ENCODE assay signal across 8 cellular contexts in genomic region chr5:15003511-15003920, GRCh38.
DNase-seq lines count a peak whose midpoint lies in the region; ATAC-seq, FAIRE-seq and TF ChIP-seq lines count a peak whose summit lies in the region.

No MANE protein-coding gene starts in this region.

- FAIRE-seq in RCC 7860 (lab: Jason Lieb, UNC): peak; percentile 74

- H4K5ac ChIP-seq in H9 (ENCODE audit: insufficient read length, low read depth, low read length): no peak overlapping the region

- H3K14ac ChIP-seq in H9 (ENCODE audit: insufficient read depth, low read length): no peak overlapping the region

- no peak overlapping the region for H3K27ac Mint-ChIP-seq in H9
- no peak overlapping the region for H3K27ac Mint-ChIP-seq in activated T-helper 1 cell treated with anti-CD3 and anti-CD28 coated beads, Interleukin-12 subunit alpha, Interleukin-12 subunit beta, Interleukin-2, Interleukin-4 antibody, amounts not matched to agents 30 ng/mL and 10 ng/mL and 1 ng/mL, durations not matched to agents 14 hours and 24 hours and 36 hours

- H3K56ac ChIP-seq in H9 (ENCODE audit: insufficient read length, low read depth, low read length): no peak overlapping the region

- no peak overlapping the region for H3K4ac ChIP-seq in H9 (ENCODE audit: low read depth, low read length)

- no peak overlapping the region for H2BK120ac ChIP-seq in H9 (ENCODE audit: low read depth, low read length, poor library complexity, severe bottlenecking)

- peaks cover 14% of the 10 kb centered on the region for H3K27me3 Mint-ChIP-seq in H9 (ENCODE audit: low read depth)
- peaks cover 28% of the 10 kb centered on the region for H3K27me3 Mint-ChIP-seq in activated T-helper 1 cell treated with anti-CD3 and anti-CD28 coated beads, Interleukin-12 subunit alpha, Interleukin-12 subunit beta, Interleukin-2, Interleukin-4 antibody, amounts not matched to agents 30 ng/mL and 10 ng/mL and 1 ng/mL, durations not matched to agents 14 hours and 24 hours and 36 hours (ENCODE audit: insufficient read depth)

- H3K27ac ChIP-seq in H9 (ENCODE audit: insufficient read length, low read depth, low read length): no peak overlapping the region
- H3K27ac ChIP-seq in upper lobe of right lung: no peak overlapping the region

- intact Hi-C loops in activated T-helper 1 cell treated with anti-CD3 and anti-CD28 coated beads, Interleukin-12 subunit alpha, Interleukin-12 subunit beta, Interleukin-2, Interleukin-4 antibody, amounts not matched to agents 30 ng/mL and 10 ng/mL and 1 ng/mL, durations not matched to agents 14 hours and 24 hours and 36 hours (cut with micrococcal nuclease): loop anchor here (1.0 to 10.0 kb wide), 8 partner anchors 56 to 651 kb away; no protein-coding TSS in a partner anchor
- intact Hi-C loops in upper lobe of right lung (cut with DNase I): no loop called here

- H3K9ac ChIP-seq in H9 (ENCODE audit: extremely low read depth, insufficient read length, low read length) (no peak overlapping the region), Loucy (ENCODE audit: low read depth, low read length, poor library complexity, severe bottlenecking) (peak overlapping the region; percentile 29)

- no peak overlapping the region for H2BK12ac ChIP-seq in H9 (ENCODE audit: insufficient read length, low read depth, low read length)

- H3K23ac ChIP-seq in H9 (ENCODE audit: insufficient read length, low read depth, low read length): no peak overlapping the region

- H3T11ph ChIP-seq in H9 (ENCODE audit: low read length): no peak overlapping the region

- no peaks in the 10 kb centered on the region for H3K23me2 ChIP-seq in H9 (ENCODE audit: insufficient read length, low read depth, low read length, poor library complexity, severe bottlenecking)

- peak; percentile 73 for TF ChIP-seq CTCF in GM06990 (IDR thresholded peaks at IDR 0.05; ENCODE audit: insufficient read depth, low read length, poor library complexity, severe bottlenecking)
- peak; percentile 81 for TF ChIP-seq CTCF in H9 (conservative IDR thresholded peaks at IDR 0.05)
- peak; percentile 85 for TF ChIP-seq CTCF in Loucy (conservative IDR thresholded peaks at IDR 0.05; ENCODE audit: low read length)
- peak; percentile 78 for TF ChIP-seq CTCF in fibroblast of the aortic adventitia (IDR thresholded peaks at IDR 0.05; ENCODE audit: insufficient read depth, low read length)
- TF ChIP-seq CTCF in upper lobe of right lung (IDR thresholded peaks at IDR 0.05): peak; percentile 83

- DNase-seq in GM06990 (ENCODE audit: extremely low read depth, insufficient read length) (no peak), H9 (peak; percentile 43), RCC 7860 (ENCODE audit: low spot score) (peak; percentile 56), fibroblast of the aortic adventitia (ENCODE audit: low read depth) (peak; percentile 87), nucleus accumbens (lab: John Stamatoyannopoulos, UW) (peak in 52 of 56 donors; percentile 3 to 81 (median 42)), upper lobe of right lung (no peak)
- peak; percentile 33 for DNase-seq in activated T-helper 1 cell treated with anti-CD3 and anti-CD28 coated beads, Interleukin-12 subunit alpha, Interleukin-12 subunit beta, Interleukin-2, Interleukin-4 antibody, amounts not matched to agents 30 ng/mL and 10 ng/mL and 1 ng/mL, durations not matched to agents 14 hours and 24 hours and 36 hours (ENCODE audit: low spot score)

- H3K4me3 ChIP-seq in GM06990 (replicated peaks; ENCODE audit: low read depth, low read length) (no peak overlapping the region), Loucy (ENCODE audit: low read length, poor library complexity, severe bottlenecking) (no peak overlapping the region), fibroblast of the aortic adventitia (ENCODE audit: low read depth, low read length) (no peak overlapping the region), upper lobe of right lung (no peak overlapping the region)

- no peak overlapping the region for H3K4me3 Mint-ChIP-seq in H9
- H3K4me3 Mint-ChIP-seq in activated T-helper 1 cell treated with anti-CD3 and anti-CD28 coated beads, Interleukin-12 subunit alpha, Interleukin-12 subunit beta, Interleukin-2, Interleukin-4 antibody, amounts not matched to agents 30 ng/mL and 10 ng/mL and 1 ng/mL, durations not matched to agents 14 hours and 24 hours and 36 hours: no peak overlapping the region

- H2AFZ ChIP-seq in H9 (ENCODE audit: low read length): no peak overlapping the region
- H2AFZ ChIP-seq in Loucy (ENCODE audit: low read length): peak overlapping the region; percentile 78

- H3K36me3 Mint-ChIP-seq in H9 (ENCODE audit: insufficient read depth in 1 of 3, low read depth in 3 of 3): peaks cover 0 to 11% (median 2%) of the 10 kb centered on the region in 3 experiments; a peak in 4 of 7 replicates
- no peaks in the 10 kb centered on the region for H3K36me3 Mint-ChIP-seq in activated T-helper 1 cell treated with anti-CD3 and anti-CD28 coated beads, Interleukin-12 subunit alpha, Interleukin-12 subunit beta, Interleukin-2, Interleukin-4 antibody, amounts not matched to agents 30 ng/mL and 10 ng/mL and 1 ng/mL, durations not matched to agents 14 hours and 24 hours and 36 hours (ENCODE audit: low read depth)

- H3K9me2 ChIP-seq in Loucy (replicated peaks; ENCODE audit: low read depth, low read length): no peaks in the 10 kb centered on the region

- H3K4me2 ChIP-seq in H9 (ENCODE audit: insufficient read depth, insufficient read length, low read length) (no peak overlapping the region), Loucy (ENCODE audit: low read depth, low read length, poor library complexity, severe bottlenecking) (no peak overlapping the region)

- H3K36me3 ChIP-seq in GM06990 (ENCODE audit: control insufficient read depth, insufficient read depth, low read length) (no peaks in the 10 kb centered on the region), Loucy (ENCODE audit: insufficient read depth, low read length) (no peaks in the 10 kb centered on the region), upper lobe of right lung (no peaks in the 10 kb centered on the region)

- H3K18ac ChIP-seq in H9 (ENCODE audit: insufficient read length, low read depth, low read length): no peak overlapping the region

- H2BK20ac ChIP-seq in H9 (ENCODE audit: low read depth, low read length, poor library complexity, severe bottlenecking): no peak overlapping the region

- H3K27me3 ChIP-seq in GM06990 (replicated peaks; ENCODE audit: control insufficient read depth, insufficient read depth, low read length) (no peaks in the 10 kb centered on the region), H9 (ENCODE audit: insufficient read depth, low read length) (no peaks in the 10 kb centered on the region), Loucy (ENCODE audit: insufficient read depth, low read length, poor library complexity, severe bottlenecking) (no peaks in the 10 kb centered on the region), upper lobe of right lung (no peaks in the 10 kb centered on the region)

- H3K79me2 ChIP-seq in H9 (ENCODE audit: insufficient read depth, low read length): no peaks in the 10 kb centered on the region
- no peaks in the 10 kb centered on the region for H3K79me2 ChIP-seq in Loucy (ENCODE audit: insufficient read depth, low read length)

- H3K4me1 ChIP-seq in H9 (ENCODE audit: insufficient read depth, low read length): peaks cover 3% of the 10 kb centered on the region; the same call in 1 of the 2 replicates
- H3K4me1 ChIP-seq in Loucy (ENCODE audit: insufficient read depth, low read length, poor library complexity, severe bottlenecking): peaks cover 9% of the 10 kb centered on the region
- peaks cover 8% of the 10 kb centered on the region for H3K4me1 ChIP-seq in upper lobe of right lung

- H3K4me1 Mint-ChIP-seq in H9: peaks cover 3% of the 10 kb centered on the region in 2 experiments; a peak in 3 of 4 replicates
- H3K4me1 Mint-ChIP-seq in activated T-helper 1 cell treated with anti-CD3 and anti-CD28 coated beads, Interleukin-12 subunit alpha, Interleukin-12 subunit beta, Interleukin-2, Interleukin-4 antibody, amounts not matched to agents 30 ng/mL and 10 ng/mL and 1 ng/mL, durations not matched to agents 14 hours and 24 hours and 36 hours (ENCODE audit: low read depth): peaks cover 20% of the 10 kb centered on the region

- no peak overlapping the region for H2AK5ac ChIP-seq in H9 (ENCODE audit: insufficient read length, low read length)

- H3K9me3 Mint-ChIP-seq in H9: peaks cover 5 to 10% of the 10 kb centered on the region in 2 experiments; a peak in 4 of 5 replicates
- peaks cover 4% of the 10 kb centered on the region for H3K9me3 Mint-ChIP-seq in activated T-helper 1 cell treated with anti-CD3 and anti-CD28 coated beads, Interleukin-12 subunit alpha, Interleukin-12 subunit beta, Interleukin-2, Interleukin-4 antibody, amounts not matched to agents 30 ng/mL and 10 ng/mL and 1 ng/mL, durations not matched to agents 14 hours and 24 hours and 36 hours

- no peak overlapping the region for H2BK5ac ChIP-seq in H9 (ENCODE audit: insufficient read length, low read length)

- H4K20me1 ChIP-seq in H9 (ENCODE audit: control insufficient read depth, insufficient read depth, insufficient read length) (no peaks in the 10 kb centered on the region), Loucy (ENCODE audit: insufficient read depth, low read length, poor library complexity, severe bottlenecking) (no peaks in the 10 kb centered on the region)

- ATAC-seq in upper lobe of right lung: peak; percentile 91

- H4K8ac ChIP-seq in H9 (replicated peaks; ENCODE audit: insufficient read length, low read depth, low read length): no peak overlapping the region

- no peaks in the 10 kb centered on the region for H3K9me3 ChIP-seq in H9 (ENCODE audit: control insufficient read depth, low read depth, low read length)
- no peaks in the 10 kb centered on the region for H3K9me3 ChIP-seq in Loucy (ENCODE audit: insufficient read depth, low read depth, low read length)
- no peaks in the 10 kb centered on the region for H3K9me3 ChIP-seq in upper lobe of right lung

- no peak overlapping the region for H4K91ac ChIP-seq in H9 (ENCODE audit: insufficient read length, low read depth, low read length)

- WGBS in H9 (ENCODE audit: extremely low coverage, insufficient read length, low lambda C conversion rate): no CpG with 5 or more reads among the region's 4 CpGs

- no peaks in the 10 kb centered on the region for H3F3A ChIP-seq in Loucy (ENCODE audit: low read depth)

- H2BK15ac ChIP-seq in H9 (ENCODE audit: low read depth, low read length): no peak overlapping the region

- no peaks in the 10 kb centered on the region for H3K79me1 ChIP-seq in H9 (ENCODE audit: insufficient read depth, low read depth, low read length, poor library complexity, severe bottlenecking)

Comparison
In these comparisons a context has a peak if more than half of its experiments do, and no peak if none do; other contexts are left out.
1. DNase-seq: peak in H9 (single experiment), RCC 7860 (single experiment), activated T-helper 1 cell treated with anti-CD3 and anti-CD28 coated beads, Interleukin-12 subunit alpha, Interleukin-12 subunit beta, Interleukin-2, Interleukin-4 antibody, amounts not matched to agents 30 ng/mL and 10 ng/mL and 1 ng/mL, durations not matched to agents 14 hours and 24 hours and 36 hours (single experiment), fibroblast of the aortic adventitia (single experiment) and nucleus accumbens (52 of 56); none in GM06990 (single experiment) and upper lobe of right lung (single experiment).
2. Peak in every context shown above with its lines, with median percentiles within 50 percentile points of each other: CTCF ChIP-seq.